In genomic region chrX:41665676-41666075, GRCh38 we compare ENCODE assay signal across 21 cellular contexts. TPM values are rescaled to one million over a fixed set of nuclear protein-coding genes. Genes with fewer than 3 reads are reported as not detected.
DNase-seq lines count a peak whose midpoint lies in the region; ATAC-seq, FAIRE-seq and TF ChIP-seq lines count a peak whose summit lies in the region.
"Had no signal": no experiment of that assay in that cellular context is flagged by ENCODE, and none has a peak within 500 bp of the region (broad histone marks: within the 10 kb centered on the region; RNA-seq: fewer than 3 reads in every experiment).

No MANE protein-coding gene starts in this region.

- DNase-seq in activated CD4-positive, alpha-beta T cell treated with anti-CD3 and anti-CD28 coated beads for 48 hours, result peak; percentile 4
- DNase-seq in activated CD4-positive, alpha-beta T cell treated with anti-CD3 and anti-CD28 coated beads, Interleukin-2, amount 10 ng/mL, durations not matched to agents 7 days and 5 days, result no peak
- DNase-seq in Calu3 (no peak), dedifferentiated amniotic fluid mesenchymal stem cell (ENCODE audit: extremely low spot score) (no peak), type B pancreatic cell (ENCODE audit: extremely low spot score, unreplicated experiment) (no peak)
- DNase-seq in activated naive CD8-positive, alpha-beta T cell treated with anti-CD3 and anti-CD28 coated beads for 36 hours, result peak; percentile 19
- DNase-seq: head of caudate nucleus, left colon, NCI-H187, NCI-H748 treated with DMSO at 0.1 percent for 48 hours, right cardiac atrium had no signal

- peaks cover 30% of the 10 kb centered on the region for H3K4me1 Mint-ChIP-seq in activated CD4-positive, alpha-beta T cell treated with anti-CD3 and anti-CD28 coated beads, Interleukin-2, amount 10 ng/mL, durations not matched to agents 7 days and 5 days
- peaks cover 34% of the 10 kb centered on the region for H3K4me1 Mint-ChIP-seq in Calu3 (ENCODE audit: low read depth, unreplicated experiment)
- peaks cover 48% of the 10 kb centered on the region for H3K4me1 Mint-ChIP-seq in activated naive CD8-positive, alpha-beta T cell treated with anti-CD3 and anti-CD28 coated beads for 36 hours
- no peaks in the 10 kb centered on the region for H3K4me1 Mint-ChIP-seq in type B pancreatic cell (ENCODE audit: unreplicated experiment)
- H3K4me1 Mint-ChIP-seq: mesothelial cell of epicardium had no signal

- H3K36me3 Mint-ChIP-seq in activated CD4-positive, alpha-beta T cell treated with anti-CD3 and anti-CD28 coated beads, Interleukin-2, amount 10 ng/mL, durations not matched to agents 7 days and 5 days (ENCODE audit: low read depth), result peaks cover 28% of the 10 kb centered on the region
- H3K36me3 Mint-ChIP-seq in Calu3 (ENCODE audit: insufficient read depth, unreplicated experiment) (peaks cover 17% of the 10 kb centered on the region), type B pancreatic cell (peaks cover 15% of the 10 kb centered on the region)
- peaks cover 12% of the 10 kb centered on the region for H3K36me3 Mint-ChIP-seq in activated naive CD8-positive, alpha-beta T cell treated with anti-CD3 and anti-CD28 coated beads for 36 hours

- CTCF ChIA-PET in activated CD4-positive, alpha-beta T cell treated with anti-CD3 and anti-CD28 coated beads, Interleukin-2, amount 10 ng/mL, durations not matched to agents 7 days and 5 days (lab: Charles Lee), result no interaction called here
- CTCF ChIA-PET in Calu3 (lab: Charles Lee), result interaction anchor here (1.0 kb wide), 1 partner anchor 8 kb away, joined by 3 read pairs; no protein-coding TSS in a partner anchor

- POLR2A ChIA-PET in activated CD4-positive, alpha-beta T cell treated with anti-CD3 and anti-CD28 coated beads, Interleukin-2, amount 10 ng/mL, durations not matched to agents 7 days and 5 days (lab: Charles Lee), result no interaction called here

- H3K4me3 Mint-ChIP-seq in activated CD4-positive, alpha-beta T cell treated with anti-CD3 and anti-CD28 coated beads, Interleukin-2, amount 10 ng/mL, durations not matched to agents 7 days and 5 days, result no peak overlapping the region
- H3K4me3 Mint-ChIP-seq in Calu3 (ENCODE audit: low read depth, unreplicated experiment) (peak overlapping the region; percentile 6), type B pancreatic cell (no peak overlapping the region)
- H3K4me3 Mint-ChIP-seq in activated naive CD8-positive, alpha-beta T cell treated with anti-CD3 and anti-CD28 coated beads for 36 hours, result peak overlapping the region; percentile 64
- H3K4me3 Mint-ChIP-seq: mesothelial cell of epicardium had no signal

- peaks cover 1% of the 10 kb centered on the region for H3K9me3 Mint-ChIP-seq in activated CD4-positive, alpha-beta T cell treated with anti-CD3 and anti-CD28 coated beads, Interleukin-2, amount 10 ng/mL, durations not matched to agents 7 days and 5 days
- H3K9me3 Mint-ChIP-seq in Calu3 (ENCODE audit: low read depth, unreplicated experiment), result no peaks in the 10 kb centered on the region
- H3K9me3 Mint-ChIP-seq in activated naive CD8-positive, alpha-beta T cell treated with anti-CD3 and anti-CD28 coated beads for 36 hours, result no peaks in the 10 kb centered on the region
- no peaks in the 10 kb centered on the region for H3K9me3 Mint-ChIP-seq in type B pancreatic cell
- H3K9me3 Mint-ChIP-seq: brain had no signal

- peak; percentile 38 for FAIRE-seq in islet of Langerhans (lab: Jason Lieb, UNC)
- FAIRE-seq: GM12892, HepG2 had no signal

- intact Hi-C loops in Calu3 (cut with micrococcal nuclease; ENCODE audit: unreplicated experiment), result no loop called here

- no peak for ATAC-seq in GM19351 (IDR thresholded peaks at IDR 0.05; ENCODE audit: unreplicated experiment)
- ATAC-seq: HepG2, left colon had no signal

- no TSS peak for BruUV-seq in Calu3 (replicated peaks; lab: Mats Ljungman, UMichigan)

- no peak overlapping the region for H3K27ac Mint-ChIP-seq in activated CD4-positive, alpha-beta T cell treated with anti-CD3 and anti-CD28 coated beads, Interleukin-2, amount 10 ng/mL, durations not matched to agents 7 days and 5 days
- H3K27ac Mint-ChIP-seq in Calu3 (ENCODE audit: unreplicated experiment) (peak overlapping the region; percentile 90), type B pancreatic cell (no peak overlapping the region)
- peak overlapping the region; percentile 92 for H3K27ac Mint-ChIP-seq in activated naive CD8-positive, alpha-beta T cell treated with anti-CD3 and anti-CD28 coated beads for 36 hours
- H3K27ac Mint-ChIP-seq: mesothelial cell of epicardium had no signal

- H3K27me3 Mint-ChIP-seq in activated CD4-positive, alpha-beta T cell treated with anti-CD3 and anti-CD28 coated beads, Interleukin-2, amount 10 ng/mL, durations not matched to agents 7 days and 5 days, result no peaks in the 10 kb centered on the region
- no peaks in the 10 kb centered on the region for H3K27me3 Mint-ChIP-seq in Calu3 (ENCODE audit: unreplicated experiment)
- no peaks in the 10 kb centered on the region for H3K27me3 Mint-ChIP-seq in activated naive CD8-positive, alpha-beta T cell treated with anti-CD3 and anti-CD28 coated beads for 36 hours
- no peaks in the 10 kb centered on the region for H3K27me3 Mint-ChIP-seq in type B pancreatic cell

- TF ChIP-seq CTCF in Calu3 (IDR thresholded peaks at IDR 0.05; ENCODE audit: unreplicated experiment) (no peak), type B pancreatic cell (conservative IDR thresholded peaks at IDR 0.05) (no peak)

RNA-seq across cellular contexts. Expression of gene GPR34, which starts 23.1 kb away (rescaled TPM):
- total RNA-seq in activated CD4-positive, alpha-beta T cell treated with anti-CD3 and anti-CD28 coated beads, Interleukin-2, amount 10 ng/mL, durations not matched to agents 7 days and 5 days, result under 1 TPM in 1 of 2 experiments, not detected in 1; 0.17 TPM
- total RNA-seq in Calu3 (2022) (not detected in 2 replicates), type B pancreatic cell (ENCODE audit: low replicate concordance) (not detected in 2 replicates)
- 1 to 10 TPM; 1.0 to 1.4 TPM for total RNA-seq in activated naive CD8-positive, alpha-beta T cell treated with anti-CD3 and anti-CD28 coated beads for 36 hours
- total RNA-seq: A673, Daoy, GM23248, HepG2, LHCN-M2, mesothelial cell of epicardium had no signal

RNA-seq across cellular contexts. Expression of gene GPR82, which starts 58.3 kb away (rescaled TPM):
- total RNA-seq in activated CD4-positive, alpha-beta T cell treated with anti-CD3 and anti-CD28 coated beads, Interleukin-2, amount 10 ng/mL, durations not matched to agents 7 days and 5 days, result not detected
- not detected in 2 replicates for total RNA-seq in Calu3 (2022)
- under 1 TPM; 0.12 to 0.14 TPM for total RNA-seq in activated naive CD8-positive, alpha-beta T cell treated with anti-CD3 and anti-CD28 coated beads for 36 hours
- total RNA-seq in type B pancreatic cell (ENCODE audit: low replicate concordance), result not detected in 2 replicates
- total RNA-seq: A673, Daoy, GM23248, HepG2, LHCN-M2, mesothelial cell of epicardium had no signal

Comparison
In these comparisons a context has a peak if more than half of its experiments do, and no peak if none do; other contexts are left out.
1. DNase-seq: peak in activated CD4-positive, alpha-beta T cell treated with anti-CD3 and anti-CD28 coated beads for 48 hours (single experiment) and activated naive CD8-positive, alpha-beta T cell treated with anti-CD3 and anti-CD28 coated beads for 36 hours (single experiment); none in activated CD4-positive, alpha-beta T cell treated with anti-CD3 and anti-CD28 coated beads, Interleukin-2, amount 10 ng/mL, durations not matched to agents 7 days and 5 days (single experiment), Calu3 (single experiment), dedifferentiated amniotic fluid mesenchymal stem cell (single experiment) and type B pancreatic cell (single experiment).
2. H3K27ac Mint-ChIP-seq: peak in Calu3 (single experiment) and activated naive CD8-positive, alpha-beta T cell treated with anti-CD3 and anti-CD28 coated beads for 36 hours (single experiment); none in activated CD4-positive, alpha-beta T cell treated with anti-CD3 and anti-CD28 coated beads, Interleukin-2, amount 10 ng/mL, durations not matched to agents 7 days and 5 days (single experiment) and type B pancreatic cell (single experiment).
3. H3K4me3 Mint-ChIP-seq: peak in Calu3 (single experiment) and activated naive CD8-positive, alpha-beta T cell treated with anti-CD3 and anti-CD28 coated beads for 36 hours (single experiment); none in activated CD4-positive, alpha-beta T cell treated with anti-CD3 and anti-CD28 coated beads, Interleukin-2, amount 10 ng/mL, durations not matched to agents 7 days and 5 days (single experiment) and type B pancreatic cell (single experiment).